In genomic region chr16:2507052-2507678, GRCh38 we compare ENCODE assay signal across 9 cellular contexts. TPM values are rescaled to one million over a fixed set of nuclear protein-coding genes. Genes with fewer than 3 reads are reported as not detected.
DNase-seq lines count a peak whose midpoint lies in the region; ATAC-seq and TF ChIP-seq lines count a peak whose summit lies in the region.
"Had no signal": no experiment of that assay in that cellular context is flagged by ENCODE, and none has a peak within 500 bp of the region (broad histone marks: within the 10 kb centered on the region; RNA-seq: fewer than 3 reads in every experiment).

No MANE protein-coding gene starts in this region.

- no peak for TF ChIP-seq EP300 in stomach (IDR thresholded peaks at IDR 0.05)

- peak; percentile 48 for ATAC-seq in HG03469 (IDR thresholded peaks at IDR 0.05; ENCODE audit: unreplicated experiment)

- 67 to 88% (median 83%) methylated on average over 12 to 14 of the region's 14 CpGs for WGBS in stomach, 5 donors

- peaks cover 7 to 35% (median 26%) of the 10 kb centered on the region in 4 donors for H3K4me1 ChIP-seq in stomach
- H3K4me1 ChIP-seq: prostate gland had no signal

- peak; percentile 83 for DNase-seq in GM19238 (ENCODE audit: insufficient read length, low spot score)
- DNase-seq in dorsolateral prefrontal cortex: no peak
- DNase-seq in stomach: no peak
- DNase-seq in NCI-H2227 treated with DMSO at 0.1 percent for 48 hours (lab: John Stamatoyannopoulos, UW): no peak
- no peak for DNase-seq in mesothelial cell of epicardium (ENCODE audit: low spot score in 2 of 2, unreplicated experiment in 2 of 2)
- no peak for DNase-seq in iPS-NIHi7 (ENCODE audit: extremely low spot score)
- DNase-seq: trophoblast cell had no signal

- no peak for TF ChIP-seq POLR2A in stomach (IDR thresholded peaks at IDR 0.05)

- peaks cover 3% of the 10 kb centered on the region for H3K27me3 Mint-ChIP-seq in mesothelial cell of epicardium (ENCODE audit: low read depth)

- no peaks in the 10 kb centered on the region for H3K9me3 Mint-ChIP-seq in mesothelial cell of epicardium

- H3K9me3 ChIP-seq in stomach: no peaks in the 10 kb centered on the region
- H3K9me3 ChIP-seq: prostate gland had no signal

- no peaks in the 10 kb centered on the region for H3K27me3 ChIP-seq in dorsolateral prefrontal cortex
- no peaks in the 10 kb centered on the region for H3K27me3 ChIP-seq in stomach

- H3K27ac Mint-ChIP-seq in mesothelial cell of epicardium: no peak overlapping the region

- no peaks in the 10 kb centered on the region for H3K36me3 ChIP-seq in stomach
- H3K36me3 ChIP-seq: prostate gland had no signal

- no peaks in the 10 kb centered on the region for H3K36me3 Mint-ChIP-seq in mesothelial cell of epicardium

- intact Hi-C loops in dorsolateral prefrontal cortex (cut with DNase I): loop anchor here in 1 of 2 donors (10.0 kb wide), 1 partner anchor 502 kb away; the partner anchor contains the start of gene ZNF598
- intact Hi-C loops in stomach (cut with DNase I; ENCODE audit: low total_unique reads): no loop called here

- TF ChIP-seq CTCF in dorsolateral prefrontal cortex (IDR thresholded peaks at IDR 0.05 in 54 of 56, conservative IDR thresholded peaks at IDR 0.05 in 2 of 56; ENCODE audit: low read depth in 1 of 56, partially characterized antibody in 56 of 56): no peak
- TF ChIP-seq CTCF in stomach (IDR thresholded peaks at IDR 0.05): no peak
- no peak for TF ChIP-seq CTCF in mesothelial cell of epicardium (IDR thresholded peaks at IDR 0.05; ENCODE audit: unreplicated experiment)

- H3K4me3 ChIP-seq in dorsolateral prefrontal cortex (no peak overlapping the region), stomach (no peak overlapping the region)
- H3K4me3 ChIP-seq: prostate gland had no signal

- H3K4me1 Mint-ChIP-seq in mesothelial cell of epicardium: peaks cover 18% of the 10 kb centered on the region

- H3K27ac ChIP-seq in dorsolateral prefrontal cortex: peak overlapping the region in 39 of 59 donors; percentile 11 to 76 (median 49)
- peak overlapping the region in 3 of 5 donors; percentile 14 to 79 (median 54) for H3K27ac ChIP-seq in stomach
- H3K27ac ChIP-seq: prostate gland had no signal

- H3K4me3 Mint-ChIP-seq in mesothelial cell of epicardium: no peak overlapping the region

RNA-seq across cellular contexts. Expression of gene ATP6V0C, which starts 6.6 kb away (rescaled TPM):
- total RNA-seq in dorsolateral prefrontal cortex (100 to 1,000 TPM; 283 to 670 (median 496) TPM), stomach (100 to 1,000 TPM in 2 of 5 donors, 10 to 100 TPM in 2, 1 to 10 TPM in 1; 8.1 to 169 (median 68.3) TPM), mesothelial cell of epicardium (143 to 151 TPM (median 149 TPM) in 3 replicates)
- 100 to 1,000 TPM in 1 of 3 donors, 10 to 100 TPM in 2; 49.8 to 113 (median 82.3) TPM for polyA plus RNA-seq in stomach

RNA-seq across cellular contexts. Expression of gene AMDHD2, which starts 13.0 kb away (rescaled TPM):
- total RNA-seq in dorsolateral prefrontal cortex (10 to 100 TPM; 26.9 to 73.4 (median 42.9) TPM), stomach (10 to 100 TPM; 13.4 to 76.8 (median 28.7) TPM), mesothelial cell of epicardium (46.3 to 47.2 TPM (median 46.4 TPM) in 3 replicates)
- polyA plus RNA-seq in stomach: 10 to 100 TPM; 17.2 to 24.7 (median 21.1) TPM

RNA-seq across cellular contexts. Expression of gene CEMP1, which starts 24.0 kb away (rescaled TPM):
- total RNA-seq in dorsolateral prefrontal cortex (1 to 10 TPM in 12 of 120 experiments, under 1 TPM in 39, not detected in 69; 0.32 to 1.7 (median 0.77) TPM), stomach (under 1 TPM in 1 of 5 donors, not detected in 4; 0.58 TPM), mesothelial cell of epicardium (0.75 to 1.7 TPM (median 1.1 TPM) in 3 replicates)
- under 1 TPM in 2 of 3 donors, not detected in 1; 0.43 to 0.61 TPM for polyA plus RNA-seq in stomach

RNA-seq across cellular contexts. Expression of gene PDPK1, which starts 30.7 kb away (rescaled TPM):
- total RNA-seq in dorsolateral prefrontal cortex (100 to 1,000 TPM in 95 of 120 experiments, 10 to 100 TPM in 25; 75.2 to 164 (median 115) TPM), stomach (10 to 100 TPM; 18.7 to 86.9 (median 33.4) TPM), mesothelial cell of epicardium (40.4 to 44.6 TPM (median 42.7 TPM) in 3 replicates)
- 10 to 100 TPM in 1 of 3 donors, 1 to 10 TPM in 2; 7.0 to 18.3 (median 9.2) TPM for polyA plus RNA-seq in stomach

RNA-seq across cellular contexts. Expression of gene TBC1D24, which starts 32.2 kb away (rescaled TPM):
- total RNA-seq in dorsolateral prefrontal cortex (10 to 100 TPM; 27.5 to 97.0 (median 62.6) TPM), stomach (10 to 100 TPM in 4 of 5 donors, 1 to 10 TPM in 1; 5.0 to 35.6 (median 18.7) TPM), mesothelial cell of epicardium (24.2 to 25.0 TPM (median 24.7 TPM) in 3 replicates)
- polyA plus RNA-seq in stomach: 1 to 10 TPM; 3.2 to 4.2 (median 3.4) TPM
